In genomic region chr15:70604671-70605070, GRCh38 we compare ENCODE assay signal across 12 cellular contexts.
DNase-seq lines count a peak whose midpoint lies in the region; ATAC-seq, FAIRE-seq and TF ChIP-seq lines count a peak whose summit lies in the region.
"Had no signal": no experiment of that assay in that cellular context is flagged by ENCODE, and none has a peak within 500 bp of the region (broad histone marks: within the 10 kb centered on the region; RNA-seq: fewer than 3 reads in every experiment).

No MANE protein-coding gene starts in this region.

- intact Hi-C loops in left ventricle myocardium superior (cut with micrococcal nuclease): no loop called here
- intact Hi-C loops in upper lobe of right lung (cut with DNase I): no loop called here

- H3K27ac ChIP-seq in cardiac muscle cell (no peak overlapping the region), upper lobe of right lung (peak overlapping the region; percentile 62), small intestine (ENCODE audit: low read depth in 1 of 2, low read length in 1 of 2) (no peak overlapping the region)

- DNase-seq in cardiac muscle cell (ENCODE audit: low read depth in 1 of 2, low spot score in 1 of 2): peak; percentile 17 to 57
- DNase-seq in left ventricle myocardium superior: no peak
- peak; percentile 9 for DNase-seq in cerebellum (ENCODE audit: low spot score)
- DNase-seq in lung microvascular endothelial cell (ENCODE audit: low read depth in 2 of 2): peak; percentile 48 to 63
- no peak for DNase-seq in upper lobe of right lung
- no peak for DNase-seq in small intestine
- DNase-seq in activated naive CD4-positive, alpha-beta T cell treated with anti-CD3 and anti-CD28 coated beads, Interleukin-2, amount 50 U/mL, for 16 hours: no peak
- DNase-seq in stimulated activated CD4-positive, alpha-beta T cell treated with anti-CD3 and anti-CD28 coated beads, Interleukin-15, amount 100 ng/mL, for 24 hours: no peak
- DNase-seq: activated CD8-positive, alpha-beta memory T cell treated with anti-CD3 and anti-CD28 coated beads, Interleukin-2, amount 50 U/mL, for 4 hours; NCI-H1048; stimulated activated naive CD8-positive, alpha-beta T cell treated with anti-CD3 and anti-CD28 coated beads, Interleukin-15, amount 100 ng/mL, for 72 hours had no signal

- H3K4me3 ChIP-seq in cardiac muscle cell (no peak overlapping the region), upper lobe of right lung (no peak overlapping the region), small intestine (ENCODE audit: low read depth in 1 of 2, low read length in 2 of 2) (no peak overlapping the region)

- H3K9me3 ChIP-seq in cardiac muscle cell (ENCODE audit: low read depth): no peaks in the 10 kb centered on the region
- peaks cover 4% of the 10 kb centered on the region for H3K9me3 ChIP-seq in upper lobe of right lung
- H3K9me3 ChIP-seq in small intestine (ENCODE audit: control insufficient read depth, low read depth): no peaks in the 10 kb centered on the region

- H3K36me3 ChIP-seq in cardiac muscle cell (no peaks in the 10 kb centered on the region), upper lobe of right lung (no peaks in the 10 kb centered on the region), small intestine (ENCODE audit: control insufficient read depth in 2 of 2, insufficient read depth in 2 of 2, low read length in 2 of 2) (no peaks in the 10 kb centered on the region)

- peaks cover 10% of the 10 kb centered on the region for H3K4me1 ChIP-seq in cardiac muscle cell (ENCODE audit: low read depth)
- H3K4me1 ChIP-seq in upper lobe of right lung: peaks cover 11% of the 10 kb centered on the region
- peaks cover 0 to 4% of the 10 kb centered on the region in 2 donors for H3K4me1 ChIP-seq in small intestine (ENCODE audit: control insufficient read depth in 2 of 2, insufficient read depth in 1 of 2, low read depth in 1 of 2, low read length in 1 of 2)

- H3K27me3 ChIP-seq in cardiac muscle cell: no peaks in the 10 kb centered on the region
- H3K27me3 ChIP-seq in upper lobe of right lung: no peaks in the 10 kb centered on the region
- no peaks in the 10 kb centered on the region for H3K27me3 ChIP-seq in small intestine (ENCODE audit: control insufficient read depth in 2 of 2, insufficient read depth in 2 of 2, low read length in 2 of 2)

- no peak for ATAC-seq in left ventricle myocardium superior
- ATAC-seq in upper lobe of right lung: no peak
- ATAC-seq: stimulated activated naive CD8-positive, alpha-beta T cell treated with anti-CD3 and anti-CD28 coated beads, Interleukin-15, amount 100 ng/mL, for 72 hours had no signal

- FAIRE-seq in small intestine (lab: Jason Lieb, UNC): no peak
- FAIRE-seq: G401.6 had no signal

- TF ChIP-seq CTCF in cardiac muscle cell (IDR thresholded peaks at IDR 0.05; ENCODE audit: low read depth, low read length) (peak; percentile 24), upper lobe of right lung (IDR thresholded peaks at IDR 0.05) (no peak)

- 65 to 69% (median 68%) methylated on average over 15 of the region's 15 CpGs for WGBS in small intestine, 3 donors

Comparison
In these comparisons a context has a peak if more than half of its experiments do, and no peak if none do; other contexts are left out.
1. DNase-seq: peak in cardiac muscle cell (2 of 2), cerebellum (single experiment) and lung microvascular endothelial cell (2 of 2); none in left ventricle myocardium superior (single experiment), upper lobe of right lung (single experiment), small intestine (single experiment), activated naive CD4-positive, alpha-beta T cell treated with anti-CD3 and anti-CD28 coated beads, Interleukin-2, amount 50 U/mL, for 16 hours (single experiment) and stimulated activated CD4-positive, alpha-beta T cell treated with anti-CD3 and anti-CD28 coated beads, Interleukin-15, amount 100 ng/mL, for 24 hours (single experiment).